Comparison of ENCODE assay signal across 1 cellular context in the genomic region with DNA sequence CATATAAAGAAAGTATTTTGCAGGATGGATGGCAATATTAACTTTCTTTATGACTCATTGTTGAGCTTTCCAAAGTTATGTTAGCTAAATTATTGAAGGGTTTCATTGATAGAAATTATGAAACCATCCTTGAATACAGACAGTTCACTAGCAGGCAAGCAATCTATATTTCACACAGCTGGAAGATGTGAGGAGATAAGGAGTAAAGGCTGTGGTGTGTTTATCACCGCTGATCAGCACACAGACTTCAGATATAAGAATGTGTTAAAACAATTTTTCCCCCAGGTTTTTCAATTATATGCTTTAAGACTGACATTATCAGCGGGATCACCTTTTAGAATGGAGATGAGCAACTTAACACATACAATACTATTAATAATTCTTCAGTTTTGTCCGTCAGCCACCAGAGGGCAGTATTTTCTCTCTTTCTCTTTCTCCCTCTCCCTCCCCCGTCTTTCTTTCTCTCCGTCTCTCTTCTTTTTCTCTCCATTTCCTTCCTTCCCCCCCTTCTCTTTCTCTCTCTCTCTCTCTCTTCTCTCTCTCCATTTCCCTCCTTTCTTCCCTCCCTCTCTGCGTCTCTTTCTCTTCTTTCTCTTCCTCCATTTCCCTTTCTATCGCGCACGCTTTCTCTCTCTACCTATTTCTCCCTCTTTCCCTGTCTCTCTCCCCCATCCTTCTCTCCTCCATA.
TF ChIP-seq lines count a peak whose summit lies in the region.

No MANE protein-coding gene starts in this region.

TF ChIP-seq in HEK293, 187 proteins besides CTCF, POLR2A, EP300 and RAD21 (continued from another document):
- TF ChIP-seq, protein P1, sequence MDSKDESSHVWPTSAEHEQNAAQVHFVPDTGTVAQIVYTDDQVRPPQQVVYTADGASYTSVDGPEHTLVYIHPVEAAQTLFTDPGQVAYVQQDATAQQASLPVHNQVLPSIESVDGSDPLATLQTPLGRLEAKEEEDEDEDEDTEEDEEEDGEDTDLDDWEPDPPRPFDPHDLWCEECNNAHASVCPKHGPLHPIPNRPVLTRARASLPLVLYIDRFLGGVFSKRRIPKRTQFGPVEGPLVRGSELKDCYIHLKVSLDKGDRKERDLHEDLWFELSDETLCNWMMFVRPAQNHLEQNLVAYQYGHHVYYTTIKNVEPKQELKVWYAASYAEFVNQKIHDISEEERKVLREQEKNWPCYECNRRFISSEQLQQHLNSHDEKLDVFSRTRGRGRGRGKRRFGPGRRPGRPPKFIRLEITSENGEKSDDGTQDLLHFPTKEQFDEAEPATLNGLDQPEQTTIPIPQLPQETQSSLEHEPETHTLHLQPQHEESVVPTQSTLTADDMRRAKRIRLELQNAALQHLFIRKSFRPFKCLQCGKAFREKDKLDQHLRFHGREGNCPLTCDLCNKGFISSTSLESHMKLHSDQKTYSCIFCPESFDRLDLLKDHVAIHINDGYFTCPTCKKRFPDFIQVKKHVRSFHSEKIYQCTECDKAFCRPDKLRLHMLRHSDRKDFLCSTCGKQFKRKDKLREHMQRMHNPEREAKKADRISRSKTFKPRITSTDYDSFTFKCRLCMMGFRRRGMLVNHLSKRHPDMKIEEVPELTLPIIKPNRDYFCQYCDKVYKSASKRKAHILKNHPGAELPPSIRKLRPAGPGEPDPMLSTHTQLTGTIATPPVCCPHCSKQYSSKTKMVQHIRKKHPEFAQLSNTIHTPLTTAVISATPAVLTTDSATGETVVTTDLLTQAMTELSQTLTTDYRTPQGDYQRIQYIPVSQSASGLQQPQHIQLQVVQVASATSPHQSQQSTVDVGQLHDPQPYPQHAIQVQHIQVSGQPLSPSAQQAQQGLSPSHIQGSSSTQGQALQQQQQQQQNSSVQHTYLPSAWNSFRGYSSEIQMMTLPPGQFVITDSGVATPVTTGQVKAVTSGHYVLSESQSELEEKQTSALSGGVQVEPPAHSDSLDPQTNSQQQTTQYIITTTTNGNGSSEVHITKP (tag by site-specific recombination; IDR thresholded peaks at IDR 0.05): peak; percentile 67; the same call in 1 of the 2 replicates
- TF ChIP-seq, protein P2, sequence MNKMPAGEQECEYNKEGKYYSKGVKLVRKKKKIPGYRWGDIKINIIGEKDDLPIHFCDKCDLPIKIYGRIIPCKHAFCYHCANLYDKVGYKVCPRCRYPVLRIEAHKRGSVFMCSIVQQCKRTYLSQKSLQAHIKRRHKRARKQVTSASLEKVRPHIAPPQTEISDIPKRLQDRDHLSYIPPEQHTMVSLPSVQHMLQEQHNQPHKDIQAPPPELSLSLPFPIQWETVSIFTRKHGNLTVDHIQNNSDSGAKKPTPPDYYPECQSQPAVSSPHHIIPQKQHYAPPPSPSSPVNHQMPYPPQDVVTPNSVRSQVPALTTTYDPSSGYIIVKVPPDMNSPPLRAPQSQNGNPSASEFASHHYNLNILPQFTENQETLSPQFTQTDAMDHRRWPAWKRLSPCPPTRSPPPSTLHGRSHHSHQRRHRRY (tag by site-specific recombination; IDR thresholded peaks at IDR 0.05): peak; percentile 77; the same call in 1 of the 2 replicates
- peak; percentile 78 for TF ChIP-seq EGR2 (tag by site-specific recombination; IDR thresholded peaks at IDR 0.05; ENCODE audit: low read depth)
